ENCODE assay signal across 8 cellular contexts in the genomic region with DNA sequence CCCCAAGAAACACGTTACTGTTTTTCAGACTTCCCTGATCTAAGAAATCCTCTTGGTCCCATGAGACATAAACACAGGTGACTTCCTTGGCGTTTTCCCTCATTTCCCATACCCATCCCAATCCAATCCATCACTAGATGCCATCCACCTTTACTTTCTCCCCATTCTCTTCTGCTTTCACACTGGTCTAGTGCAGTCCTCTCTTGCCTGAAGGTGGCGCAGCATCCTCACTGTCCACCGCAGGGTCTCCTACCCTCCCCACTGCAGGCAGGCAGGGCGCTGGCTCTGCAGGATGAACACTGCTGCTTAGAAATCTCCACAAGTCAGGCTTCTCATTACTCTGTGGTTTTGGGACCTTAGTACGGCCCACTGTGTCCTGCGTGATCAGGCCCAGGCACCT. TPM values are rescaled to one million over a fixed set of nuclear protein-coding genes. Genes with fewer than 3 reads are reported as not detected.
DNase-seq lines count a peak whose midpoint lies in the region; ATAC-seq and TF ChIP-seq lines count a peak whose summit lies in the region.

No MANE protein-coding gene starts in this region.

- H3K36me3 Mint-ChIP-seq in MCF 10A (ENCODE audit: insufficient read depth, unreplicated experiment): peaks cover 6% of the 10 kb centered on the region
- peaks cover 15% of the 10 kb centered on the region for H3K36me3 Mint-ChIP-seq in activated CD4-positive, alpha-beta T cell treated with anti-CD3 and anti-CD28 coated beads for 36 hours (ENCODE audit: low read depth)

- H3K79me2 ChIP-seq in osteoblast (ENCODE audit: insufficient read depth, low read length): peaks cover 100% of the 10 kb centered on the region

- 75% methylated on average over 7 of the region's 7 CpGs for WGBS in suprapubic skin
- 77 to 84% methylated on average over 7 of the region's 7 CpGs for WGBS in body of pancreas, 2 donors

- H3K36me3 ChIP-seq in breast epithelium (no peaks in the 10 kb centered on the region), osteoblast (ENCODE audit: insufficient read depth, low read length) (no peaks in the 10 kb centered on the region), suprapubic skin (no peaks in the 10 kb centered on the region), body of pancreas (replicated peaks in 1 of 2; ENCODE audit: insufficient read depth in 1 of 2, low read depth in 2 of 2) (no peaks in the 10 kb centered on the region)

- H3K4me2 ChIP-seq in osteoblast (ENCODE audit: insufficient read depth, low read length): no peak overlapping the region

- H3K9me3 ChIP-seq in breast epithelium (no peaks in the 10 kb centered on the region), osteoblast (ENCODE audit: low read depth, low read length) (no peaks in the 10 kb centered on the region), suprapubic skin (no peaks in the 10 kb centered on the region), body of pancreas (no peaks in the 10 kb centered on the region)

- H3K4me3 ChIP-seq in breast epithelium (no peak overlapping the region), epithelial cell of proximal tubule (ENCODE audit: low read depth, low read length) (no peak overlapping the region), osteoblast (ENCODE audit: insufficient read depth, low read length) (no peak overlapping the region), suprapubic skin (no peak overlapping the region), body of pancreas (no peak overlapping the region)

- peaks cover 0 to 5% of the 10 kb centered on the region in 2 donors for H3K4me1 ChIP-seq in breast epithelium
- peaks cover 30% of the 10 kb centered on the region for H3K4me1 ChIP-seq in osteoblast (ENCODE audit: insufficient read depth, low read length)
- H3K4me1 ChIP-seq in suprapubic skin: peaks cover 55% of the 10 kb centered on the region
- peaks cover 25% of the 10 kb centered on the region for H3K4me1 ChIP-seq in body of pancreas

- H3K27me3 ChIP-seq in breast epithelium: no peaks in the 10 kb centered on the region
- H3K27me3 ChIP-seq in osteoblast (ENCODE audit: insufficient read depth, low read length): no peaks in the 10 kb centered on the region
- no peaks in the 10 kb centered on the region for H3K27me3 ChIP-seq in suprapubic skin
- no peaks in the 10 kb centered on the region for H3K27me3 ChIP-seq in body of pancreas

- TF ChIP-seq POLR2A in breast epithelium (IDR thresholded peaks at IDR 0.05): no peak
- TF ChIP-seq POLR2A in suprapubic skin (IDR thresholded peaks at IDR 0.05): no peak
- no peak for TF ChIP-seq POLR2A in body of pancreas (IDR thresholded peaks at IDR 0.05)

- H3K27ac Mint-ChIP-seq in MCF 10A (ENCODE audit: low read depth, unreplicated experiment): peak overlapping the region; percentile 5
- H3K27ac Mint-ChIP-seq in activated CD4-positive, alpha-beta T cell treated with anti-CD3 and anti-CD28 coated beads for 36 hours: peak overlapping the region; percentile 68

- H3K27ac ChIP-seq in breast epithelium: no peak overlapping the region
- H3K27ac ChIP-seq in osteoblast (ENCODE audit: low read depth, low read length): no peak overlapping the region
- H3K27ac ChIP-seq in suprapubic skin: no peak overlapping the region
- H3K27ac ChIP-seq in body of pancreas: no peak overlapping the region

- ATAC-seq in activated CD4-positive, alpha-beta T cell treated with anti-CD3 and anti-CD28 coated beads for 36 hours: peak; percentile 42
- no peak for ATAC-seq in body of pancreas

- H3K9me3 Mint-ChIP-seq in MCF 10A (ENCODE audit: unreplicated experiment): no peaks in the 10 kb centered on the region
- H3K9me3 Mint-ChIP-seq in activated CD4-positive, alpha-beta T cell treated with anti-CD3 and anti-CD28 coated beads for 36 hours (ENCODE audit: low read depth): no peaks in the 10 kb centered on the region

- peaks cover 92% of the 10 kb centered on the region for H4K20me1 ChIP-seq in osteoblast (ENCODE audit: insufficient read depth, low read length)

- POLR2A ChIA-PET in MCF 10A (lab: Yijun Ruan, JAX): no interaction called here
- POLR2A ChIA-PET in activated CD4-positive, alpha-beta T cell treated with anti-CD3 and anti-CD28 coated beads for 36 hours (lab: Charles Lee): no interaction called here

- peak; percentile 15 for TF ChIP-seq CTCF in MCF 10A (IDR thresholded peaks at IDR 0.05; ENCODE audit: unreplicated experiment)
- no peak for TF ChIP-seq CTCF in breast epithelium (IDR thresholded peaks at IDR 0.05)
- TF ChIP-seq CTCF in epithelial cell of proximal tubule (conservative IDR thresholded peaks at IDR 0.05; ENCODE audit: low read depth, low read length): peak; percentile 64
- TF ChIP-seq CTCF in osteoblast (IDR thresholded peaks at IDR 0.05; ENCODE audit: extremely low read depth, low read depth, low read length): peak; percentile 55
- no peak for TF ChIP-seq CTCF in suprapubic skin (IDR thresholded peaks at IDR 0.05)
- TF ChIP-seq CTCF in body of pancreas (IDR thresholded peaks at IDR 0.05): peak in 3 of 7 experiments; percentile 12 to 16 (median 14)

- DNase-seq in MCF 10A (ENCODE audit: unreplicated experiment) (peak; percentile 49), breast epithelium (ENCODE audit: low spot score in 2 of 2) (no peak), epithelial cell of proximal tubule (ENCODE audit: low read depth) (no peak), osteoblast (ENCODE audit: insufficient read length, low spot score, missing footprints) (no peak), epidermal melanocyte (ENCODE audit: insufficient read length, low spot score) (no peak), suprapubic skin (ENCODE audit: low spot score in 2 of 2) (no peak), body of pancreas (no peak)
- DNase-seq in activated CD4-positive, alpha-beta T cell treated with anti-CD3 and anti-CD28 coated beads for 36 hours: peak; percentile 81

- H3K27me3 Mint-ChIP-seq in MCF 10A (ENCODE audit: insufficient read depth, unreplicated experiment): no peaks in the 10 kb centered on the region
- no peaks in the 10 kb centered on the region for H3K27me3 Mint-ChIP-seq in activated CD4-positive, alpha-beta T cell treated with anti-CD3 and anti-CD28 coated beads for 36 hours

- CTCF ChIA-PET in MCF 10A (lab: Yijun Ruan, JAX): interaction anchor here (1.2 kb wide), 1 partner anchor 121 kb away, joined by 3 read pairs; no protein-coding TSS in a partner anchor
- CTCF ChIA-PET in activated CD4-positive, alpha-beta T cell treated with anti-CD3 and anti-CD28 coated beads for 36 hours (lab: Charles Lee): interaction anchor here (0.6 to 7.4 kb wide), 5 partner anchors 13 to 352 kb away, joined by 3 to 80 read pairs (median 5); no protein-coding TSS in a partner anchor

- H3K4me3 Mint-ChIP-seq in MCF 10A (ENCODE audit: unreplicated experiment): no peak overlapping the region
- no peak overlapping the region for H3K4me3 Mint-ChIP-seq in activated CD4-positive, alpha-beta T cell treated with anti-CD3 and anti-CD28 coated beads for 36 hours

- no peak overlapping the region for H2AFZ ChIP-seq in osteoblast (ENCODE audit: low read length)

- no peak for TF ChIP-seq EP300 in suprapubic skin (IDR thresholded peaks at IDR 0.05)

- intact Hi-C loops in MCF 10A (cut with micrococcal nuclease): no loop called here
- intact Hi-C loops in breast epithelium (cut with DNase I; ENCODE audit: low total_unique reads): no loop called here
- intact Hi-C loops in activated CD4-positive, alpha-beta T cell treated with anti-CD3 and anti-CD28 coated beads for 36 hours (cut with DNase I, micrococcal nuclease): loop anchor here (2.0 kb wide), 1 partner anchor 63 kb away; no protein-coding TSS in a partner anchor
- intact Hi-C loops in body of pancreas (cut with DNase I): no loop called here

- no TSS peak for BruUV-seq in MCF 10A (replicated peaks; lab: Mats Ljungman, UMichigan)

- peaks cover 48% of the 10 kb centered on the region for H3K4me1 Mint-ChIP-seq in MCF 10A (ENCODE audit: insufficient read depth, unreplicated experiment)
- peaks cover 91% of the 10 kb centered on the region for H3K4me1 Mint-ChIP-seq in activated CD4-positive, alpha-beta T cell treated with anti-CD3 and anti-CD28 coated beads for 36 hours

RNA-seq across cellular contexts. Expression of gene RAB7A, which starts 58.2 kb away (rescaled TPM):
- total RNA-seq in MCF 10A (2022) (172 and 221 TPM in 2 replicates), breast epithelium (100 to 1,000 TPM; 105 to 114 (median 110) TPM), epithelial cell of proximal tubule (55.6 and 67.9 TPM in 2 replicates), osteoblast (86.0 and 86.1 TPM in 2 replicates), suprapubic skin (100 to 1,000 TPM; 120 to 154 (median 133) TPM), body of pancreas (10 to 100 TPM; 45.7 to 64.9 TPM)
- total RNA-seq in activated CD4-positive, alpha-beta T cell treated with anti-CD3 and anti-CD28 coated beads for 36 hours: 100 to 1,000 TPM; 297 to 534 TPM

Comparison
In these comparisons a context has a peak if more than half of its experiments do, and no peak if none do; other contexts are left out.
1. DNase-seq: peak in MCF 10A (single experiment) and activated CD4-positive, alpha-beta T cell treated with anti-CD3 and anti-CD28 coated beads for 36 hours (single experiment); none in breast epithelium (0 of 2), epithelial cell of proximal tubule (single experiment), osteoblast (single experiment), epidermal melanocyte (single experiment), suprapubic skin (0 of 2) and body of pancreas (0 of 4).
2. CTCF ChIP-seq: peak in MCF 10A (single experiment), epithelial cell of proximal tubule (single experiment) and osteoblast (single experiment); none in breast epithelium (0 of 3) and suprapubic skin (0 of 2).
3. intact Hi-C loops: an anchor here in activated CD4-positive, alpha-beta T cell treated with anti-CD3 and anti-CD28 coated beads for 36 hours (2.0 kb wide); none called in MCF 10A, breast epithelium and body of pancreas.